Comparison of ENCODE assay signal across 1 cellular context in genomic region chr11:69431893-69432738, GRCh38.
A peak's percentile ranks its signal among the peaks of the same experiment; 100 is the strongest.
TF ChIP-seq lines count a peak whose summit lies in the region.

No MANE protein-coding gene starts in this region.

TF ChIP-seq in K562, 482 proteins besides CTCF, POLR2A, EP300 and RAD21 (continued from another document):
- TF ChIP-seq MXI1 (IDR thresholded peaks at IDR 0.05; ENCODE audit: low read depth, low read length) (no peak), GABPB2 (CRISPR knock-in tag; conservative IDR thresholded peaks at IDR 0.05) (no peak), PHF8 (IDR thresholded peaks at IDR 0.05; ENCODE audit: borderline replicate concordance, low read length) (no peak), ZNF764 (CRISPR knock-in tag; IDR thresholded peaks at IDR 0.05; ENCODE audit: low read depth) (no peak), ZNF24 (IDR thresholded peaks at IDR 0.05) (peak; percentile 94), ZNF766 (CRISPR knock-in tag; conservative IDR thresholded peaks at IDR 0.05) (no peak), ZNF408 (CRISPR knock-in tag; IDR thresholded peaks at IDR 0.05; ENCODE audit: low read depth) (no peak), GTF3C2 (IDR thresholded peaks at IDR 0.05; ENCODE audit: borderline replicate concordance, extremely low read depth, insufficient read length) (no peak), RHOXF2B (CRISPR knock-in tag; conservative IDR thresholded peaks at IDR 0.05) (no peak), MYC (IDR thresholded peaks at IDR 0.05; ENCODE audit: low read depth, low read length) (0 out of 2 replicates have a peak, but pooled peaks have one; percentile 38), MYC (CRISPR knock-in tag; IDR thresholded peaks at IDR 0.05; ENCODE audit: borderline replicate concordance, low read depth) (no peak)
